Comparison of ENCODE assay signal across 20 cellular contexts in genomic region chr7:106314875-106315274, GRCh38. TPM values are rescaled to one million over a fixed set of nuclear protein-coding genes. Genes with fewer than 3 reads are reported as not detected.
A peak's percentile ranks its signal among the peaks of the same experiment; 100 is the strongest.
DNase-seq lines count a peak whose midpoint lies in the region; ATAC-seq and TF ChIP-seq lines count a peak whose summit lies in the region.
"Had no signal": no experiment of that assay in that cellular context is flagged by ENCODE, and none has a peak within 500 bp of the region (broad histone marks: within the 10 kb centered on the region; RNA-seq: fewer than 3 reads in every experiment).

No MANE protein-coding gene starts in this region.

- H3K79me2 ChIP-seq in OCI-LY3 (ENCODE audit: low read length): no peaks in the 10 kb centered on the region

- H3K9ac ChIP-seq in OCI-LY3 (ENCODE audit: low read length) (no peak overlapping the region), liver (ENCODE audit: low read depth in 1 of 2, low read length in 2 of 2) (no peak overlapping the region)
- H3K9ac ChIP-seq: GM23248 had no signal

- H3K27me3 ChIP-seq in OCI-LY3 (ENCODE audit: low read depth, low read length) (no peaks in the 10 kb centered on the region), liver (ENCODE audit: control insufficient read depth in 4 of 4, insufficient read depth in 4 of 4, low read length in 3 of 4) (no peaks in the 10 kb centered on the region), spleen (replicated peaks in 1 of 7) (peaks cover 0 to 9% (median 0%) of the 10 kb centered on the region in 7 donors)

- H4K20me1 ChIP-seq in OCI-LY3 (ENCODE audit: insufficient read depth, low read length): no peaks in the 10 kb centered on the region

- peak overlapping the region; percentile 58; the same call in 1 of the 2 replicates for H3K27ac ChIP-seq in C4-2B
- peak overlapping the region; percentile 54; the same call in 1 of the 2 replicates for H3K27ac ChIP-seq in OCI-LY3 (ENCODE audit: low read length)
- peak overlapping the region; percentile 9 to 39 for H3K27ac ChIP-seq in liver (ENCODE audit: low read depth in 1 of 2, low read length in 2 of 2)
- peak overlapping the region in 7 of 8 donors; percentile 61 to 93 (median 79) for H3K27ac ChIP-seq in spleen
- H3K27ac ChIP-seq: GM23248 had no signal

- intact Hi-C loops in spleen (cut with DNase I; ENCODE audit: low total_unique reads): no loop called here

- TF ChIP-seq POLR2A in spleen (IDR thresholded peaks at IDR 0.05): no peak

- H3K4me1 ChIP-seq in OCI-LY3 (ENCODE audit: low read length) (peaks cover 18% of the 10 kb centered on the region), liver (ENCODE audit: control insufficient read depth in 4 of 4, insufficient read depth in 4 of 4, low read length in 3 of 4) (no peaks in the 10 kb centered on the region), spleen (peaks cover 0 to 15% (median 2%) of the 10 kb centered on the region in 6 donors)

- TF ChIP-seq CTCF in C4-2B (conservative IDR thresholded peaks at IDR 0.05) (no peak), OCI-LY3 (IDR thresholded peaks at IDR 0.05; ENCODE audit: low read depth, low read length) (no peak), liver (IDR thresholded peaks at IDR 0.05; ENCODE audit: low read depth, low read length, missing input control) (no peak), spleen (IDR thresholded peaks at IDR 0.05 in 8 of 11, conservative IDR thresholded peaks at IDR 0.05 in 3 of 11) (no peak)

- no peak overlapping the region for H2AFZ ChIP-seq in OCI-LY3 (ENCODE audit: low read depth, low read length)
- H2AFZ ChIP-seq: GM23248 had no signal

- H3K36me3 ChIP-seq in OCI-LY3 (replicated peaks; ENCODE audit: low read depth, low read length) (no peaks in the 10 kb centered on the region), liver (ENCODE audit: control insufficient read depth in 4 of 4, insufficient read depth in 3 of 4, low read depth in 1 of 4, low read length in 3 of 4) (no peaks in the 10 kb centered on the region), spleen (no peaks in the 10 kb centered on the region)

- no peak overlapping the region for H3K4me2 ChIP-seq in OCI-LY3 (ENCODE audit: low read length)

- no peak for ATAC-seq in HG03565 (IDR thresholded peaks at IDR 0.05; ENCODE audit: unreplicated experiment)

- 99% methylated on average over 2 of the region's 2 CpGs for WGBS in liver
- 91 to 96% (median 94%) methylated on average over 2 of the region's 2 CpGs for WGBS in spleen, 5 donors

- no peak for TF ChIP-seq RAD21 in liver (IDR thresholded peaks at IDR 0.05)

- DNase-seq in spleen (no peak), amniotic stem cell (lab: John Stamatoyannopoulos, UW) (no peak), NCI-H748 (lab: John Stamatoyannopoulos, UW; ENCODE audit: unreplicated experiment) (no peak)
- DNase-seq: CD4-positive, alpha-beta memory T cell; COR-L47; DMS53; GM23248; H7; NCI-H1092 treated with DMSO at 0.1 percent for 48 hours; NCI-H146; NCI-H1930; NCI-H2107; NCI-H524; NCI-H774; RPMI8226; SHP77 had no signal

- H3K9me3 ChIP-seq in OCI-LY3 (ENCODE audit: insufficient read depth, low read length) (peaks cover 3% of the 10 kb centered on the region; the same call in 1 of the 2 replicates), liver (ENCODE audit: control insufficient read depth in 4 of 4, low read length in 3 of 4) (no peaks in the 10 kb centered on the region), spleen (no peaks in the 10 kb centered on the region)

- H3K4me3 ChIP-seq in OCI-LY3 (ENCODE audit: low read length): no peak overlapping the region
- no peak overlapping the region for H3K4me3 ChIP-seq in liver (ENCODE audit: low read depth in 1 of 3, low read length in 3 of 3)
- peak overlapping the region in 1 of 8 donors; percentile 54 for H3K4me3 ChIP-seq in spleen
- H3K4me3 ChIP-seq: GM23248 had no signal

TF ChIP-seq in liver, 16 proteins besides CTCF, POLR2A, EP300 and RAD21:
- TF ChIP-seq FOXA2 (IDR thresholded peaks at IDR 0.05) (no peak), NR2F2 (IDR thresholded peaks at IDR 0.05) (no peak), YY1 (IDR thresholded peaks at IDR 0.05) (no peak), GABPA (IDR thresholded peaks at IDR 0.05 in 1 of 2, conservative IDR thresholded peaks at IDR 0.05 in 1 of 2) (no peak), TAF1 (conservative IDR thresholded peaks at IDR 0.05) (no peak), RXRA (IDR thresholded peaks at IDR 0.05) (no peak)
- TF ChIP-seq, protein P1, sequence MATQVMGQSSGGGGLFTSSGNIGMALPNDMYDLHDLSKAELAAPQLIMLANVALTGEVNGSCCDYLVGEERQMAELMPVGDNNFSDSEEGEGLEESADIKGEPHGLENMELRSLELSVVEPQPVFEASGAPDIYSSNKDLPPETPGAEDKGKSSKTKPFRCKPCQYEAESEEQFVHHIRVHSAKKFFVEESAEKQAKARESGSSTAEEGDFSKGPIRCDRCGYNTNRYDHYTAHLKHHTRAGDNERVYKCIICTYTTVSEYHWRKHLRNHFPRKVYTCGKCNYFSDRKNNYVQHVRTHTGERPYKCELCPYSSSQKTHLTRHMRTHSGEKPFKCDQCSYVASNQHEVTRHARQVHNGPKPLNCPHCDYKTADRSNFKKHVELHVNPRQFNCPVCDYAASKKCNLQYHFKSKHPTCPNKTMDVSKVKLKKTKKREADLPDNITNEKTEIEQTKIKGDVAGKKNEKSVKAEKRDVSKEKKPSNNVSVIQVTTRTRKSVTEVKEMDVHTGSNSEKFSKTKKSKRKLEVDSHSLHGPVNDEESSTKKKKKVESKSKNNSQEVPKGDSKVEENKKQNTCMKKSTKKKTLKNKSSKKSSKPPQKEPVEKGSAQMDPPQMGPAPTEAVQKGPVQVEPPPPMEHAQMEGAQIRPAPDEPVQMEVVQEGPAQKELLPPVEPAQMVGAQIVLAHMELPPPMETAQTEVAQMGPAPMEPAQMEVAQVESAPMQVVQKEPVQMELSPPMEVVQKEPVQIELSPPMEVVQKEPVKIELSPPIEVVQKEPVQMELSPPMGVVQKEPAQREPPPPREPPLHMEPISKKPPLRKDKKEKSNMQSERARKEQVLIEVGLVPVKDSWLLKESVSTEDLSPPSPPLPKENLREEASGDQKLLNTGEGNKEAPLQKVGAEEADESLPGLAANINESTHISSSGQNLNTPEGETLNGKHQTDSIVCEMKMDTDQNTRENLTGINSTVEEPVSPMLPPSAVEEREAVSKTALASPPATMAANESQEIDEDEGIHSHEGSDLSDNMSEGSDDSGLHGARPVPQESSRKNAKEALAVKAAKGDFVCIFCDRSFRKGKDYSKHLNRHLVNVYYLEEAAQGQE (IDR thresholded peaks at IDR 0.05): no peak
TF ChIP-seq in liver: peak in this region for 0.

RNA-seq across cellular contexts. Expression of gene NAMPT, which starts 30.1 kb away (rescaled TPM):
- total RNA-seq in liver (100 to 1,000 TPM in 1 of 2 donors, 10 to 100 TPM in 1; 20.8 to 444 TPM), spleen (1,000 to 10,000 TPM in 1 of 7 donors, 100 to 1,000 TPM in 6; 240 to 1,259 (median 449) TPM)
- polyA plus RNA-seq in liver (100 to 1,000 TPM; 134 to 185 TPM), spleen (10 to 100 TPM; 24.7 to 63.0 (median 25.0) TPM)

Comparison
In these comparisons a context has a peak if more than half of its experiments do, and no peak if none do; other contexts are left out.
1. H3K27ac ChIP-seq: peak in every context shown above with its lines; median percentile 79 in spleen; 58 in C4-2B; 54 in OCI-LY3; 24 in liver.